ENCODE assay signal across 8 cellular contexts in the genomic region with DNA sequence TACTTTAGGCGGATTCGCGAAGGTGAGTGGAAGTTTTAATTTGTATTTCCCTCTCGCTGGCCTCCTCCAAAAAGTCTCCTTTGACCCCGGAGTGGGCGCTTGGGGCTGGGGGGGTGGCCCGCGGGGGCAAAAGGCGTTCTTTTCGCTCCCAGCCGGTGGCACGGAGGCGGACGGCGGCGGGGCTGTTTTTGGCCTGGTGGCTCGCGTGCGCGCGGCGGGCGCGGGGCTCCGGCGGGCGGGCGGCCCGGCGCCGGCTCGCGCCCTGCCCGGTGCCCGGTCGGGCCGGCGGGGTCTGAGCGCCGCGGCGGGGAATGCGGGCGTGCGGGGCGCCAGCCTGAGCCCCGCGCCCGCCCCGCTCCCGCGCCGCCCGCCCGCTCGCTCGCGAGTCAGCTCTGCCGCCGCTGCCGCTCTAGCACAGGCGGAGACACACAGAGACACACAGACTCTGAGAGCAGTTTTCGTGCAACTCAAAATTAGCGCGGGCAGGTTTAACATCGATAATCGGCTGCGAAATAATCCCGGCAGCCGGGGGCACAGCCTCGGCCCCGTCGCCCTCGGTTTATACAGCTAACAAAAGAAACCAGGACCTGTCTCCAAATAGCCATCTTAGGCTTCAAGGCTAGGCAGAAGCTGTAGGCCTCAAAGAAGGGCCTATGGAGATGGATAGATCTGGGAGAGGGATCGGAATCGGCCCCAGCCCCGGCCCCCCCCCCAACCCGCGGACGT.
DNase-seq lines count a peak whose midpoint lies in the region; ATAC-seq and TF ChIP-seq lines count a peak whose summit lies in the region.

No MANE protein-coding gene starts in this region.

- H3K27me3 ChIP-seq in effector memory CD4-positive, alpha-beta T cell (replicated peaks; ENCODE audit: control insufficient read depth, insufficient read depth, low read length, poor library complexity, severe bottlenecking), result no peaks in the 10 kb centered on the region

- H3K27me3 Mint-ChIP-seq in memory B cell, result no peaks in the 10 kb centered on the region

- no peaks in the 10 kb centered on the region for H3K9me3 ChIP-seq in effector memory CD4-positive, alpha-beta T cell (ENCODE audit: control insufficient read depth, low read length)

- in situ Hi-C loops in GM13977 (cut with MboI; ENCODE audit: low pct_unique_long_range_greater_than_20kb, low sequenced_read_pairs, unreplicated experiment), result loop anchor here (25.0 kb wide), 1 partner anchor 543 kb away; no protein-coding TSS in a partner anchor

- H3K27ac ChIP-seq in effector memory CD4-positive, alpha-beta T cell (ENCODE audit: insufficient read depth, low read length, poor library complexity, severe bottlenecking), result peak overlapping the region; percentile 98

- H3K9me3 Mint-ChIP-seq in memory B cell, result no peaks in the 10 kb centered on the region

- TF ChIP-seq CTCF in GM13977 (IDR thresholded peaks at IDR 0.05; ENCODE audit: extremely low read depth, insufficient read depth, missing control alignments), result no peak

- H3K36me3 ChIP-seq in effector memory CD4-positive, alpha-beta T cell (ENCODE audit: control insufficient read depth, insufficient read depth, low read length), result no peaks in the 10 kb centered on the region

- peak overlapping the region; percentile 94 for H3K27ac Mint-ChIP-seq in memory B cell

- H3K4me1 ChIP-seq in effector memory CD4-positive, alpha-beta T cell (ENCODE audit: control insufficient read depth, insufficient read depth, low read length, poor library complexity, severe bottlenecking), result peaks cover 9% of the 10 kb centered on the region

- peak overlapping the region; percentile 88 for H3K4me3 ChIP-seq in effector memory CD4-positive, alpha-beta T cell (ENCODE audit: insufficient read depth, low read depth, low read length, poor library complexity, severe bottlenecking)

- H3K4me3 Mint-ChIP-seq in memory B cell, result peak overlapping the region; percentile 100

- peaks cover 2% of the 10 kb centered on the region for H3K36me3 Mint-ChIP-seq in memory B cell

- DNase-seq in 8988T, result peak; percentile 44
- DNase-seq in GM13977 (ENCODE audit: low spot score), result peak; percentile 33
- peak; percentile 55 to 71 for DNase-seq in NCI-H526 (lab: John Stamatoyannopoulos, UW)
- peak; percentile 84 for DNase-seq in activated CD8-positive, alpha-beta memory T cell treated with anti-CD3 and anti-CD28 coated beads for 24 hours
- peak; percentile 27 to 43 (median 42) for DNase-seq in effector memory CD4-positive, alpha-beta T cell
- DNase-seq in memory B cell (ENCODE audit: low spot score in 2 of 2), result peak; percentile 54 to 58
- DNase-seq in stimulated activated CD8-positive, alpha-beta memory T cell treated with anti-CD3 and anti-CD28 coated beads, Interleukin-12 subunit alpha, Interleukin-12 subunit beta, amount 100 ng/mL, for 1 hour (ENCODE audit: low read depth), result peak; percentile 37

- ATAC-seq in memory B cell (ENCODE audit: low read depth), result peak; percentile 3
- no peak for ATAC-seq in GM21423 (IDR thresholded peaks at IDR 0.05; ENCODE audit: unreplicated experiment)

- H3K4me1 Mint-ChIP-seq in memory B cell, result peaks cover 17% of the 10 kb centered on the region

Comparison
In these comparisons a context has a peak if more than half of its experiments do, and no peak if none do; other contexts are left out.
1. DNase-seq: peak in every context shown above with its lines; median percentile 84 in activated CD8-positive, alpha-beta memory T cell treated with anti-CD3 and anti-CD28 coated beads for 24 hours; 63 in NCI-H526; 56 in memory B cell; 44 in 8988T; 42 in effector memory CD4-positive, alpha-beta T cell; 37 in stimulated activated CD8-positive, alpha-beta memory T cell treated with anti-CD3 and anti-CD28 coated beads, Interleukin-12 subunit alpha, Interleukin-12 subunit beta, amount 100 ng/mL, for 1 hour; 33 in GM13977.